Comparison of ENCODE assay signal across 8 cellular contexts in the genomic region with DNA sequence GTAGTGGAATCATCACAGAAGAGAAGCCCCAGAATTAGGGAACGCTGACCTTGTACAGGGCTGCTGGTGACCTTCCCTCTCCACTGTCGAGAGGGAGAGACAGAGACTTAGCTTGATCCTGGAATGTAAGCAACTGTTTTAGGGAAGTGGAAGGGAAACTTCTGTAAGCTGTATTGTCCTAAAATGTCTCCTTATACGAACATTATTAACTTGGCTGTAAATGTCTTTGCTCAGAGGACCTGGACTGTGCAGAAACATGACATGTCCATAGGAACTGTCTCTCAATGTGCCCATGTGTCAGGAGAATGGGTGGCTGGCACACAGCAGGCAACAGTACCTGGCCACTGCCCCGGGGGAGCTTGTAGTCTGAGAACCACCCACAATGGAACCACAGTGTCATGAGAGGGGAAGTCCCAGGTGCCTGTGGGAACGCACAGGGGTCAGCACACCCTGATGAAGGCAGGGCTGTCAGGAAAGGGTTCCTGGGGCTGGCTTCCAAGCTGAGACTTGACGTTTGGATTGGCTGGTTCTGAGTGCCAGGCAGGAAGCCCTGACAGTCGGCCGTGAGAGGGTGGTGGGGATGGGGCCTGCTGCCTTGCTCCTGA. TPM values are rescaled to one million over a fixed set of nuclear protein-coding genes. Genes with fewer than 3 reads are reported as not detected.
DNase-seq lines count a peak whose midpoint lies in the region; ATAC-seq, FAIRE-seq and TF ChIP-seq lines count a peak whose summit lies in the region.

No MANE protein-coding gene starts in this region.

- WGBS in esophagus muscularis mucosa = 62% methylated on average over 8 of the region's 8 CpGs

- FAIRE-seq in GM12892 (lab: Jason Lieb, UNC) = no peak

- peaks cover 0 to 4% (median 0%) of the 10 kb centered on the region in 4 donors for H3K36me3 ChIP-seq in esophagus muscularis mucosa

- TF ChIP-seq EP300 in esophagus muscularis mucosa (IDR thresholded peaks at IDR 0.05) = no peak

- ATAC-seq in GM19467 (IDR thresholded peaks at IDR 0.05; ENCODE audit: unreplicated experiment) = peak; percentile 58
- ATAC-seq in HG03342 (IDR thresholded peaks at IDR 0.05; ENCODE audit: unreplicated experiment) = peak; percentile 92

- no peaks in the 10 kb centered on the region for H3K9me3 ChIP-seq in esophagus muscularis mucosa

- TF ChIP-seq POLR2A in GM12892 (IDR thresholded peaks at IDR 0.05; ENCODE audit: low read depth, low read length) = peak; percentile 25; the same call in 1 of the 2 replicates
- TF ChIP-seq POLR2A in esophagus muscularis mucosa (IDR thresholded peaks at IDR 0.05; ENCODE audit: low read depth) = no peak

- peaks cover 5 to 30% (median 25%) of the 10 kb centered on the region in 4 donors for H3K4me1 ChIP-seq in esophagus muscularis mucosa

- H3K27ac ChIP-seq in esophagus muscularis mucosa (replicated peaks in 1 of 4) = peak overlapping the region in 3 of 4 donors; percentile 2 to 17 (median 11)

- no peak for DNase-seq in GM12892 (ENCODE audit: insufficient read length)
- DNase-seq in esophagus muscularis mucosa (ENCODE audit: extremely low spot score) = no peak
- DNase-seq in NCI-H345 (lab: John Stamatoyannopoulos, UW) = no peak
- no peak for DNase-seq in kidney tubule cell (ENCODE audit: low spot score)
- no peak for DNase-seq in occipital lobe (lab: John Stamatoyannopoulos, UW)
- DNase-seq in T-helper 1 cell = no peak

- H3K27me3 ChIP-seq in esophagus muscularis mucosa = no peaks in the 10 kb centered on the region

- intact Hi-C loops in esophagus muscularis mucosa (cut with DNase I) = no loop called here

- no peak overlapping the region for H3K4me3 ChIP-seq in esophagus muscularis mucosa

- TF ChIP-seq CTCF in esophagus muscularis mucosa (IDR thresholded peaks at IDR 0.05) = no peak

RNA-seq across cellular contexts. Expression of a gene that starts 34.0 kb away (rescaled TPM):
- 54.5 TPM for polyA plus RNA-seq in GM12892 (2012; ENCODE audit: missing spikeins)
- total RNA-seq in esophagus muscularis mucosa = 10 to 100 TPM; 24.3 to 42.4 (median 37.0) TPM
- 5.8 TPM for total RNA-seq in occipital lobe
